In the genomic region with DNA sequence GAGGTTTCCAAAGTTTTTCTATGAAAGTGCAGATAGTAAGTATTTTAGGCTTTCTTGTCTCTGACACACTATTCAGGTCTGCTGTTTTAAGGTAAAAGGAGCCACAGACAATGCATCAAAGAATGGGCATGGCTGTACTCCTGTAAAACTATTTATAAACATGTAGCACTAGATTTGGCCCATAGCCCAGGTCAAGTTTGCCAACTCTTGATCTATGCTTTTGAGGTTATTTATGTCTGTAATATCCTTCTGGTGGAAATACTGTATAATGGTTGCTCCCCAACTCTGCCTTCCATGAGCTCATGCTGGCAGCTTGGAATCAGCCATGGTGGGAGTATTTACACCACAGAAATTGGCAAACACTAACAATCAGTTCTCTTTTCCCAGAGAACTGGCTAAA, we compare ENCODE assay signal across 17 cellular contexts.
A peak's percentile ranks its signal among the peaks of the same experiment; 100 is the strongest.
DNase-seq lines count a peak whose midpoint lies in the region; ATAC-seq and TF ChIP-seq lines count a peak whose summit lies in the region.
"Had no signal": no experiment of that assay in that cellular context is flagged by ENCODE, and none has a peak within 500 bp of the region (broad histone marks: within the 10 kb centered on the region; RNA-seq: fewer than 3 reads in every experiment).

No MANE protein-coding gene starts in this region.

- H3K36me3 ChIP-seq in OCI-LY3 (replicated peaks; ENCODE audit: low read depth, low read length) (peaks cover 25% of the 10 kb centered on the region), PC-3 (ENCODE audit: low read depth, low read length) (no peaks in the 10 kb centered on the region)
- H3K36me3 ChIP-seq: BE2C had no signal

- H3K4me2 ChIP-seq in OCI-LY3 (ENCODE audit: low read length) = peak overlapping the region; percentile 51
- H3K4me2 ChIP-seq in PC-3 (ENCODE audit: low read length) = no peak overlapping the region
- H3K4me2 ChIP-seq: A549 had no signal

- peak overlapping the region; percentile 73 for H3K27ac Mint-ChIP-seq in stimulated activated memory B cell treated with anti-CD40 and anti-IgM and Interleukin-4, amounts not matched to agents 10 μg/mL and 1 μg/mL and 100 μg/mL, for 72 hours
- no peak overlapping the region for H3K27ac Mint-ChIP-seq in activated T-helper 2 cell treated with anti-CD3 and anti-CD28 coated beads, Interferon-gamma antibody, Interleukin-2, Interleukin-4, amounts not matched to agents 10 μg/mL and 5 μg/mL and 100 μg/mL, durations not matched to agents 14 hours and 24 hours and 36 hours
- H3K27ac Mint-ChIP-seq: CD8-positive, alpha-beta memory T cell; HFFc6 had no signal

- H4K20me1 ChIP-seq in OCI-LY3 (ENCODE audit: insufficient read depth, low read length) = no peaks in the 10 kb centered on the region
- no peaks in the 10 kb centered on the region for H4K20me1 ChIP-seq in PC-3 (ENCODE audit: low read length)

- BruUV-seq in PC-3 (replicated peaks; lab: Mats Ljungman, UMichigan) = no TSS peak

- H3K27me3 ChIP-seq in OCI-LY3 (ENCODE audit: low read depth, low read length) (no peaks in the 10 kb centered on the region), PC-3 (ENCODE audit: low read length) (no peaks in the 10 kb centered on the region)
- H3K27me3 ChIP-seq: BE2C had no signal

- peaks cover 10% of the 10 kb centered on the region; the same call in 1 of the 2 replicates for H3K9me3 ChIP-seq in OCI-LY3 (ENCODE audit: insufficient read depth, low read length)
- no peaks in the 10 kb centered on the region for H3K9me3 ChIP-seq in PC-3 (ENCODE audit: low read length)
- H3K9me3 ChIP-seq: A549, BE2C, Caco-2 had no signal

- H3K4me1 ChIP-seq in OCI-LY3 (ENCODE audit: low read length) = peaks cover 93% of the 10 kb centered on the region
- no peaks in the 10 kb centered on the region for H3K4me1 ChIP-seq in PC-3 (ENCODE audit: insufficient read depth, low read length)
- H3K4me1 ChIP-seq: A549, BE2C, Caco-2 had no signal

- H3K4me3 ChIP-seq in GM12865 (ENCODE audit: low read depth, low read length) = peak overlapping the region; percentile 51
- no peak overlapping the region for H3K4me3 ChIP-seq in LNCaP clone FGC (ENCODE audit: low read depth, low read length)
- no peak overlapping the region for H3K4me3 ChIP-seq in OCI-LY3 (ENCODE audit: low read length)
- H3K4me3 ChIP-seq in PC-3 (ENCODE audit: low read length) = no peak overlapping the region
- H3K4me3 ChIP-seq: A549 had no signal

- H3K27me3 Mint-ChIP-seq in stimulated activated memory B cell treated with anti-CD40 and anti-IgM and Interleukin-4, amounts not matched to agents 10 μg/mL and 1 μg/mL and 100 μg/mL, for 72 hours = no peaks in the 10 kb centered on the region
- H3K27me3 Mint-ChIP-seq in activated T-helper 2 cell treated with anti-CD3 and anti-CD28 coated beads, Interferon-gamma antibody, Interleukin-2, Interleukin-4, amounts not matched to agents 10 μg/mL and 5 μg/mL and 100 μg/mL, durations not matched to agents 14 hours and 24 hours and 36 hours (ENCODE audit: low read depth) = no peaks in the 10 kb centered on the region

- H3K27ac ChIP-seq in OCI-LY3 (ENCODE audit: low read length) (peak overlapping the region; percentile 99), PC-3 (ENCODE audit: low read length) (no peak overlapping the region)
- H3K27ac ChIP-seq: A549 had no signal

- H3K9ac ChIP-seq in OCI-LY3 (ENCODE audit: low read length) (peak overlapping the region; percentile 90), PC-3 (ENCODE audit: low read length) (no peak overlapping the region)

- peaks cover 61% of the 10 kb centered on the region for H3K4me1 Mint-ChIP-seq in stimulated activated memory B cell treated with anti-CD40 and anti-IgM and Interleukin-4, amounts not matched to agents 10 μg/mL and 1 μg/mL and 100 μg/mL, for 72 hours
- H3K4me1 Mint-ChIP-seq in activated T-helper 2 cell treated with anti-CD3 and anti-CD28 coated beads, Interferon-gamma antibody, Interleukin-2, Interleukin-4, amounts not matched to agents 10 μg/mL and 5 μg/mL and 100 μg/mL, durations not matched to agents 14 hours and 24 hours and 36 hours (ENCODE audit: low read depth) = no peaks in the 10 kb centered on the region
- H3K4me1 Mint-ChIP-seq: CD8-positive, alpha-beta memory T cell had no signal

- no peaks in the 10 kb centered on the region for H3K9me2 ChIP-seq in PC-3 (replicated peaks; ENCODE audit: low read length)

- intact Hi-C loops in activated T-helper 2 cell treated with anti-CD3 and anti-CD28 coated beads, Interferon-gamma antibody, Interleukin-2, Interleukin-4, amounts not matched to agents 10 μg/mL and 5 μg/mL and 100 μg/mL, durations not matched to agents 14 hours and 24 hours and 36 hours (cut with micrococcal nuclease) = no loop called here
- intact Hi-C loops in PC-3 (cut with micrococcal nuclease) = no loop called here

- no peaks in the 10 kb centered on the region for H3F3A ChIP-seq in PC-3 (ENCODE audit: low read length, unreplicated experiment)

- POLR2A ChIA-PET in PC-3 (lab: Charles Lee; ENCODE audit: unreplicated experiment) = no interaction called here

- peaks cover 4% of the 10 kb centered on the region for H3K9me3 Mint-ChIP-seq in stimulated activated memory B cell treated with anti-CD40 and anti-IgM and Interleukin-4, amounts not matched to agents 10 μg/mL and 1 μg/mL and 100 μg/mL, for 72 hours
- peaks cover 3% of the 10 kb centered on the region for H3K9me3 Mint-ChIP-seq in activated T-helper 2 cell treated with anti-CD3 and anti-CD28 coated beads, Interferon-gamma antibody, Interleukin-2, Interleukin-4, amounts not matched to agents 10 μg/mL and 5 μg/mL and 100 μg/mL, durations not matched to agents 14 hours and 24 hours and 36 hours

- H2AFZ ChIP-seq in OCI-LY3 (ENCODE audit: low read depth, low read length) (no peak overlapping the region), PC-3 (ENCODE audit: low read length) (no peak overlapping the region)

- H3K79me2 ChIP-seq in OCI-LY3 (ENCODE audit: low read length) (no peaks in the 10 kb centered on the region), PC-3 (ENCODE audit: low read length) (no peaks in the 10 kb centered on the region)

- ATAC-seq in stimulated activated memory B cell treated with anti-CD40 and anti-IgM and Interleukin-4, amounts not matched to agents 10 μg/mL and 1 μg/mL and 100 μg/mL, for 72 hours = no peak
- no peak for ATAC-seq in stimulated activated naive CD8-positive, alpha-beta T cell treated with anti-CD3 and anti-CD28 coated beads, Interleukin-15, Interleukin-2, amounts not matched to agents 100 U/mL and 50 U/mL, for 24 hours
- ATAC-seq in PC-3 = no peak
- ATAC-seq: A549, HepG2 had no signal

- TF ChIP-seq CTCF in GM12865 (IDR thresholded peaks at IDR 0.05; ENCODE audit: insufficient read depth, low read depth, low read length, missing control alignments) (no peak), LNCaP clone FGC (IDR thresholded peaks at IDR 0.05; ENCODE audit: control insufficient read depth, extremely low read depth, insufficient read depth) (no peak), OCI-LY3 (IDR thresholded peaks at IDR 0.05; ENCODE audit: low read depth, low read length) (no peak), PC-3 (conservative IDR thresholded peaks at IDR 0.05; ENCODE audit: low read depth, low read length) (no peak)

- DNase-seq in GM12865 (ENCODE audit: low read depth) (peak; percentile 56), LNCaP clone FGC (ENCODE audit: low read depth) (peak; percentile 37), RKO (ENCODE audit: low spot score) (no peak), PC-3 (no peak)
- no peak for DNase-seq in stimulated activated naive CD8-positive, alpha-beta T cell treated with anti-CD3 and anti-CD28 coated beads, Interleukin-15, Interleukin-2, amounts not matched to agents 100 U/mL and 50 U/mL, for 24 hours
- no peak for DNase-seq in activated T-helper 2 cell treated with anti-CD3 and anti-CD28 coated beads, Interferon-gamma antibody, Interleukin-2, Interleukin-4, amounts not matched to agents 10 μg/mL and 5 μg/mL and 100 μg/mL, durations not matched to agents 14 hours and 24 hours and 36 hours (ENCODE audit: low spot score)
- DNase-seq: BE2C; Caco-2; CD8-positive, alpha-beta memory T cell; DND-41; GF-D8; HCEC 1CT; HFFc6 had no signal

- peaks cover 6% of the 10 kb centered on the region for H3K36me3 Mint-ChIP-seq in stimulated activated memory B cell treated with anti-CD40 and anti-IgM and Interleukin-4, amounts not matched to agents 10 μg/mL and 1 μg/mL and 100 μg/mL, for 72 hours
- H3K36me3 Mint-ChIP-seq in activated T-helper 2 cell treated with anti-CD3 and anti-CD28 coated beads, Interferon-gamma antibody, Interleukin-2, Interleukin-4, amounts not matched to agents 10 μg/mL and 5 μg/mL and 100 μg/mL, durations not matched to agents 14 hours and 24 hours and 36 hours (ENCODE audit: low read depth) = no peaks in the 10 kb centered on the region

- no peak overlapping the region for H3K4me3 Mint-ChIP-seq in stimulated activated memory B cell treated with anti-CD40 and anti-IgM and Interleukin-4, amounts not matched to agents 10 μg/mL and 1 μg/mL and 100 μg/mL, for 72 hours
- H3K4me3 Mint-ChIP-seq in activated T-helper 2 cell treated with anti-CD3 and anti-CD28 coated beads, Interferon-gamma antibody, Interleukin-2, Interleukin-4, amounts not matched to agents 10 μg/mL and 5 μg/mL and 100 μg/mL, durations not matched to agents 14 hours and 24 hours and 36 hours (ENCODE audit: low read depth) = no peak overlapping the region
- H3K4me3 Mint-ChIP-seq: CD8-positive, alpha-beta memory T cell; HFFc6 had no signal

- CTCF ChIA-PET in PC-3 (lab: Charles Lee) = no interaction called here

Comparison
In these comparisons a context has a peak if more than half of its experiments do, and no peak if none do; other contexts are left out.
1. DNase-seq: peak in GM12865 (single experiment) and LNCaP clone FGC (single experiment); none in RKO (single experiment), stimulated activated naive CD8-positive, alpha-beta T cell treated with anti-CD3 and anti-CD28 coated beads, Interleukin-15, Interleukin-2, amounts not matched to agents 100 U/mL and 50 U/mL, for 24 hours (single experiment), activated T-helper 2 cell treated with anti-CD3 and anti-CD28 coated beads, Interferon-gamma antibody, Interleukin-2, Interleukin-4, amounts not matched to agents 10 μg/mL and 5 μg/mL and 100 μg/mL, durations not matched to agents 14 hours and 24 hours and 36 hours (single experiment) and PC-3 (single experiment).